Comparison of ENCODE assay signal across 1 cellular context in genomic region chr14:74019408-74019714, GRCh38.
TF ChIP-seq lines count a peak whose summit lies in the region.

No MANE protein-coding gene starts in this region.

TF ChIP-seq in HepG2, 621 proteins besides CTCF, POLR2A, EP300 and RAD21 (continues in another document):
- TF ChIP-seq YY1 (IDR thresholded peaks at IDR 0.05; ENCODE audit: insufficient read depth, insufficient replicate concordance, low read depth, low read length) (peak; percentile 41), PRDM10 (CRISPR knock-in tag; IDR thresholded peaks at IDR 0.05; ENCODE audit: low read depth) (no peak), HDAC1 (CRISPR knock-in tag; IDR thresholded peaks at IDR 0.05) (peak; percentile 54), SALL1 (CRISPR knock-in tag; IDR thresholded peaks at IDR 0.05) (0 out of 2 replicates have a peak, but pooled peaks have one; percentile 6), ZNF230 (CRISPR knock-in tag; IDR thresholded peaks at IDR 0.05) (0 out of 2 replicates have a peak, but pooled peaks have one; percentile 10), JARID2 (CRISPR knock-in tag; IDR thresholded peaks at IDR 0.05; ENCODE audit: insufficient replicate concordance) (no peak), RFX3 (CRISPR knock-in tag; IDR thresholded peaks at IDR 0.05) (peak; percentile 90), CREM (IDR thresholded peaks at IDR 0.05) (0 out of 2 replicates have a peak, but pooled peaks have one; percentile 13), CREM (CRISPR knock-in tag; IDR thresholded peaks at IDR 0.05) (no peak), RFX1 (IDR thresholded peaks at IDR 0.05) (peak; percentile 89; the same call in 1 of the 2 replicates), HDAC6 (IDR thresholded peaks at IDR 0.05; ENCODE audit: low read depth, low read length) (no peak), KDM5A (IDR thresholded peaks at IDR 0.05; ENCODE audit: borderline replicate concordance, low read length) (peak; percentile 14; the same call in 1 of the 2 replicates), CBX1 (IDR thresholded peaks at IDR 0.05; ENCODE audit: low read depth) (no peak), ZNF569 (CRISPR knock-in tag; IDR thresholded peaks at IDR 0.05; ENCODE audit: borderline replicate concordance) (no peak), ZBTB7A (CRISPR knock-in tag; IDR thresholded peaks at IDR 0.05) (no peak), ZNF879 (CRISPR knock-in tag; IDR thresholded peaks at IDR 0.05) (0 out of 2 replicates have a peak, but pooled peaks have one; percentile 29), LCORL (IDR thresholded peaks at IDR 0.05) (no peak), LCORL (CRISPR knock-in tag; IDR thresholded peaks at IDR 0.05) (peak; percentile 29; the same call in 1 of the 2 replicates), HBP1 (CRISPR knock-in tag; IDR thresholded peaks at IDR 0.05; ENCODE audit: low read depth) (0 out of 2 replicates have a peak, but pooled peaks have one; percentile 8), THYN1 (CRISPR knock-in tag; IDR thresholded peaks at IDR 0.05; ENCODE audit: borderline replicate concordance, low read depth) (no peak), DMAP1 (CRISPR knock-in tag; IDR thresholded peaks at IDR 0.05) (0 out of 2 replicates have a peak, but pooled peaks have one; percentile 5), MYPOP (CRISPR knock-in tag; IDR thresholded peaks at IDR 0.05) (no peak), KLF15 (CRISPR knock-in tag; IDR thresholded peaks at IDR 0.05; ENCODE audit: borderline replicate concordance) (no peak), ZHX2 (IDR thresholded peaks at IDR 0.05; ENCODE audit: low read depth) (peak; percentile 37; the same call in 1 of the 2 replicates), ZHX2 (CRISPR knock-in tag; IDR thresholded peaks at IDR 0.05; ENCODE audit: borderline replicate concordance) (no peak), SAP130 (CRISPR knock-in tag; IDR thresholded peaks at IDR 0.05; ENCODE audit: low read depth) (peak; percentile 91), RBM22 (optimal IDR thresholded peaks at IDR 0.05; ENCODE audit: low read length) (peak; percentile 76), BRF2 (CRISPR knock-in tag; IDR thresholded peaks at IDR 0.05) (no peak), PLRG1 (conservative IDR thresholded peaks at IDR 0.05) (no peak), SIN3A (IDR thresholded peaks at IDR 0.05; ENCODE audit: borderline replicate concordance, low read depth, low read length) (0 out of 2 replicates have a peak, but pooled peaks have one; percentile 97), DRAP1 (CRISPR knock-in tag; IDR thresholded peaks at IDR 0.05) (no peak), SMAD9 (CRISPR knock-in tag; IDR thresholded peaks at IDR 0.05) (no peak), U2AF2 (IDR thresholded peaks at IDR 0.05; ENCODE audit: low read depth, low read length) (peak; percentile 76; the same call in 1 of the 2 replicates), PHF20 (CRISPR knock-in tag; IDR thresholded peaks at IDR 0.05) (no peak), ZNF777 (CRISPR knock-in tag; IDR thresholded peaks at IDR 0.05) (peak; percentile 84), FOXC1 (CRISPR knock-in tag; IDR thresholded peaks at IDR 0.05; ENCODE audit: borderline replicate concordance) (no peak), HNRNPK (IDR thresholded peaks at IDR 0.05; ENCODE audit: low read depth, low read length, poor library complexity, severe bottlenecking) (no peak), ZFP36 (IDR thresholded peaks at IDR 0.05; ENCODE audit: borderline replicate concordance, low read depth, low read length, partially characterized antibody) (no peak), ZNF264 (CRISPR knock-in tag; IDR thresholded peaks at IDR 0.05) (no peak), POLR2AphosphoS5 (IDR thresholded peaks at IDR 0.05; ENCODE audit: low read depth, low read length) (0 out of 2 replicates have a peak, but pooled peaks have one; percentile 7), ARID4A (CRISPR knock-in tag; IDR thresholded peaks at IDR 0.05; ENCODE audit: borderline replicate concordance) (peak; percentile 81; the same call in 1 of the 2 replicates)
